In genomic region chr6:18263561-18264337, GRCh38 we compare ENCODE assay signal across 8 cellular contexts. TPM values are rescaled to one million over a fixed set of nuclear protein-coding genes. Genes with fewer than 3 reads are reported as not detected.
A peak's percentile ranks its signal among the peaks of the same experiment; 100 is the strongest.
DNase-seq lines count a peak whose midpoint lies in the region; ATAC-seq and TF ChIP-seq lines count a peak whose summit lies in the region.

No MANE protein-coding gene starts in this region.

- H3K4me3 ChIP-seq in Jurkat, Clone E6-1 (ENCODE audit: low read length), result peak overlapping the region; percentile 85
- H3K4me3 ChIP-seq in WERI-Rb-1 (ENCODE audit: low read depth, low read length) (peak overlapping the region; percentile 99), dorsolateral prefrontal cortex (peak overlapping the region; percentile 50 to 96 (median 88)), lower leg skin (ENCODE audit: low read depth, poor library complexity, severe bottlenecking) (peak overlapping the region; percentile 84)

- intact Hi-C loops in dorsolateral prefrontal cortex (cut with DNase I), result loop anchor here (1.0 to 10.0 kb wide), 5 partner anchors 106 to 556 kb away; partner anchors contain the start of genes KDM1B (in 2 of the 2), KIF13A (in 2 of the 2), TPMT (in 2 of the 2) and NUP153 (in 1 of the 2)
- intact Hi-C loops in lower leg skin (cut with DNase I; ENCODE audit: low total_unique reads), result no loop called here

- DNase-seq in Daoy (ENCODE audit: low read depth), result peak; percentile 77
- no peak for DNase-seq in Jurkat, Clone E6-1 (ENCODE audit: low read depth, low spot score)
- DNase-seq in WERI-Rb-1, result no peak
- peak in 7 of 10 donors; percentile 34 to 74 (median 46) for DNase-seq in dorsolateral prefrontal cortex
- peak in 1 of 2 donors; percentile 92 for DNase-seq in lower leg skin (ENCODE audit: low spot score in 2 of 2)
- peak; percentile 52 for DNase-seq in stimulated activated CD8-positive, alpha-beta memory T cell treated with anti-CD3 and anti-CD28 coated beads, Interleukin-4, amount 100 ng/mL, for 48 hours
- no peak for DNase-seq in GM20000 (ENCODE audit: low spot score)

- peaks cover 8% of the 10 kb centered on the region for H3K9me3 ChIP-seq in WERI-Rb-1 (ENCODE audit: severe bottlenecking)

- H3K27ac ChIP-seq in WERI-Rb-1 (peak overlapping the region; percentile 100), dorsolateral prefrontal cortex (peak overlapping the region in 57 of 59 donors; percentile 75 to 99 (median 93))

- TF ChIP-seq POLR2A in lower leg skin (IDR thresholded peaks at IDR 0.05), result no peak

- WGBS in lower leg skin, 2 donors, result 0% methylated on average over 58 to 61 of the region's 70 CpGs

- ATAC-seq in GM21529 (IDR thresholded peaks at IDR 0.05; ENCODE audit: unreplicated experiment), result peak; percentile 9

- 0 out of 2 replicates have a peak, but pooled peaks have one; percentile 0 for TF ChIP-seq CTCF in WERI-Rb-1 (IDR thresholded peaks at IDR 0.05; ENCODE audit: low read depth, low read length)
- TF ChIP-seq CTCF in dorsolateral prefrontal cortex (IDR thresholded peaks at IDR 0.05 in 54 of 56, conservative IDR thresholded peaks at IDR 0.05 in 2 of 56; ENCODE audit: low read depth in 1 of 56, partially characterized antibody in 56 of 56), result no peak
- TF ChIP-seq CTCF in lower leg skin (IDR thresholded peaks at IDR 0.05), result no peak
- TF ChIP-seq CTCF in GM20000 (IDR thresholded peaks at IDR 0.05; ENCODE audit: extremely low read depth, missing control alignments), result no peak

- H3K27me3 ChIP-seq in WERI-Rb-1 (ENCODE audit: insufficient read depth, low read depth, severe bottlenecking), result no peaks in the 10 kb centered on the region
- no peaks in the 10 kb centered on the region for H3K27me3 ChIP-seq in dorsolateral prefrontal cortex

- H3K36me3 ChIP-seq in WERI-Rb-1, result peaks cover 48% of the 10 kb centered on the region

RNA-seq across cellular contexts. Expression of gene DEK, which starts 0.6 kb away (rescaled TPM):
- 320 and 481 TPM in 2 replicates for total RNA-seq in Daoy (2014; rRNA removed; shearing (Covaris generic))
- polyA plus RNA-seq in Jurkat, Clone E6-1 (2012; ENCODE audit: insufficient read depth, insufficient read length), result 152 TPM
- total RNA-seq in dorsolateral prefrontal cortex, result 10 to 100 TPM; 37.6 to 70.7 (median 50.7) TPM
- total RNA-seq in lower leg skin, result 100 to 1,000 TPM in 1 of 4 donors, 10 to 100 TPM in 3; 69.0 to 101 (median 87.9) TPM

Comparison
In these comparisons a context has a peak if more than half of its experiments do, and no peak if none do; other contexts are left out.
1. DNase-seq: peak in Daoy (single experiment), dorsolateral prefrontal cortex (7 of 10) and stimulated activated CD8-positive, alpha-beta memory T cell treated with anti-CD3 and anti-CD28 coated beads, Interleukin-4, amount 100 ng/mL, for 48 hours (single experiment); none in Jurkat, Clone E6-1 (single experiment), WERI-Rb-1 (single experiment) and GM20000 (single experiment).
2. Peak in every context shown above with its lines, with median percentiles within 50 percentile points of each other: H3K4me3 ChIP-seq.